ENCODE assay signal across 26 cellular contexts in the genomic region with DNA sequence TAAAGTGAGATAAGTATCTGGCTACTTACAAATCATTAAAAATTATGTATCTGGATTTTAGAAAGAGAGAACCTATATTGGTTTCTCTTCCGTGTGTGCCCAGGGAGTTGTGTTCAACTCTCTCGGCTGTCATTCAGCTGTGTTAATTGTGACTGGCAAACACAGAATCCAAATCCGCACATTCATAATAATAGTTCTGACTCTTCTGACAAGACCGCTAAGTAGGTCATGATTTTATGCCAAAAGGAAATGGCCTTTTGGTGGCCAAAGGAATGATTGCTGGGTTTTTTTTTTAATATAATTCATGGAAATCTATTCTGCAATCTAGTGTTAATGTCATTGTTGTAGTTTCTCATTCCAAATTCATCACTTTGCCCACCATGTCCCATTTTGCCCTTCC.
"Had no signal": no experiment of that assay in that cellular context is flagged by ENCODE, and none has a peak within 500 bp of the region (broad histone marks: within the 10 kb centered on the region; RNA-seq: fewer than 3 reads in every experiment).

No MANE protein-coding gene starts in this region.

- H3K4me2 ChIP-seq: neural progenitor cell, smooth muscle cell had no signal

- H2AFZ ChIP-seq: neural progenitor cell had no signal

- FAIRE-seq: keratinocyte, urothelium cell line had no signal

- H3K27me3 ChIP-seq: colonic mucosa, gastrocnemius medialis, neural progenitor cell, right atrium auricular region, stomach, tibial nerve, upper lobe of left lung had no signal

- H3K36me3 ChIP-seq: colonic mucosa, gastrocnemius medialis, neural progenitor cell, prostate gland, right atrium auricular region, stomach, thoracic aorta, tibial nerve, upper lobe of left lung had no signal

- H3K4me1 ChIP-seq: colonic mucosa, gastrocnemius medialis, prostate gland, right atrium auricular region, stomach, upper lobe of left lung had no signal

- DNase-seq: cerebellar nuclear complex; colonic mucosa; effector CD4-positive, alpha-beta T cell; foreskin fibroblast; gastrocnemius medialis; head of caudate nucleus; mesenchymal stem cell; mucosa of descending colon; naive B cell; stimulated activated CD4-positive, alpha-beta T cell treated with anti-CD3 and anti-CD28 coated beads, Interleukin-12 subunit alpha, Interleukin-12 subunit beta, amount 100 ng/mL, for 4 hours; stimulated activated CD4-positive, alpha-beta T cell treated with anti-CD3 and anti-CD28 coated beads, Interleukin-1b, Interleukin-23, amount 100 ng/mL, for 48 hours; stimulated activated CD4-positive, alpha-beta T cell treated with anti-CD3 and anti-CD28 coated beads, Interleukin-4, amount 100 ng/mL, for 1 hour; stimulated activated CD8-positive, alpha-beta memory T cell treated with anti-CD3 and anti-CD28 coated beads, Interleukin-4, amount 100 ng/mL, for 48 hours; stimulated activated naive CD4-positive, alpha-beta T cell treated with Interleukin-2 at 50 U/mL for 16 hours; stomach; upper lobe of left lung had no signal

- H3K9me3 ChIP-seq: colonic mucosa, gastrocnemius medialis, mucosa of descending colon, prostate gland, right atrium auricular region, stomach, thoracic aorta, tibial nerve, upper lobe of left lung had no signal

- H3K4me3 ChIP-seq: colonic mucosa, gastrocnemius medialis, lung, mucosa of descending colon, neural progenitor cell, prostate gland, right atrium auricular region, smooth muscle cell, stomach, thoracic aorta, tibial nerve, upper lobe of left lung had no signal

- H3K9ac ChIP-seq: neural progenitor cell had no signal

- H3K27ac ChIP-seq: colonic mucosa, epithelial cell of prostate, gastrocnemius medialis, neural progenitor cell, prostate gland, right atrium auricular region, stomach, thoracic aorta, upper lobe of left lung had no signal
